15 cellular contexts compared by ENCODE assay signal in genomic region chr17:697682-698081, GRCh38. TPM values are rescaled to one million over a fixed set of nuclear protein-coding genes. Genes with fewer than 3 reads are reported as not detected.
DNase-seq lines count a peak whose midpoint lies in the region; ATAC-seq and TF ChIP-seq lines count a peak whose summit lies in the region.
"Had no signal": no experiment of that assay in that cellular context is flagged by ENCODE, and none has a peak within 500 bp of the region (broad histone marks: within the 10 kb centered on the region; RNA-seq: fewer than 3 reads in every experiment).

No MANE protein-coding gene starts in this region.

- peaks cover 65% of the 10 kb centered on the region for H3K36me3 Mint-ChIP-seq in dendritic cell treated with granulocyte-macrophage colony-stimulating factor and Interleukin-4, amounts not matched to agents 40 ng/mL and 50 ng/mL, for 4 days (ENCODE audit: low read depth)

- no peak overlapping the region for H3K9ac ChIP-seq in trophoblast cell (ENCODE audit: low read length)

- H3K9me3 ChIP-seq in HEK293 (ENCODE audit: control insufficient read depth, insufficient read depth, low read depth, low read length) (no peaks in the 10 kb centered on the region), trophoblast cell (ENCODE audit: insufficient read depth, low read depth, low read length) (no peaks in the 10 kb centered on the region)
- H3K9me3 ChIP-seq: Caco-2 had no signal

- no peaks in the 10 kb centered on the region for H3K9me3 Mint-ChIP-seq in dendritic cell treated with granulocyte-macrophage colony-stimulating factor and Interleukin-4, amounts not matched to agents 40 ng/mL and 50 ng/mL, for 4 days
- H3K9me3 Mint-ChIP-seq: CD4-positive, CD25-positive, alpha-beta regulatory T cell had no signal

- WGBS in trophoblast cell (ENCODE audit: extremely low coverage, insufficient coverage, insufficient read length): no CpG with 5 or more reads among the region's 8 CpGs

- H3K4ac ChIP-seq in trophoblast cell (ENCODE audit: low read depth, low read length): no peak overlapping the region

- H2BK12ac ChIP-seq in trophoblast cell (ENCODE audit: low read length): peak overlapping the region; percentile 72

- TF ChIP-seq CTCF in HEK293 (tag by site-specific recombination; IDR thresholded peaks at IDR 0.05): no peak

- peak overlapping the region; percentile 57 for H3K27ac Mint-ChIP-seq in dendritic cell treated with granulocyte-macrophage colony-stimulating factor and Interleukin-4, amounts not matched to agents 40 ng/mL and 50 ng/mL, for 4 days
- H3K27ac Mint-ChIP-seq: B cell; CD4-positive, CD25-positive, alpha-beta regulatory T cell had no signal

- POLR2A ChIA-PET in HEK293 (lab: Yijun Ruan, JAX): interaction anchor here (0.5 to 0.7 kb wide), 2 partner anchors 263 to 378 kb away, joined by 3 to 7 read pairs; no protein-coding TSS in a partner anchor

- H2AFZ ChIP-seq in trophoblast cell (ENCODE audit: insufficient read depth, low read length, poor library complexity): no peak overlapping the region

- no peaks in the 10 kb centered on the region for H3K4me1 ChIP-seq in HEK293 (ENCODE audit: control insufficient read depth, insufficient read depth, low read length)
- peaks cover 13 to 17% of the 10 kb centered on the region in 2 experiments for H3K4me1 ChIP-seq in trophoblast cell (ENCODE audit: control insufficient read depth in 1 of 2, insufficient read depth in 2 of 2, low read length in 2 of 2)
- H3K4me1 ChIP-seq: Caco-2 had no signal

- intact Hi-C loops in dendritic cell treated with granulocyte-macrophage colony-stimulating factor and Interleukin-4, amounts not matched to agents 40 ng/mL and 50 ng/mL, for 4 days (cut with micrococcal nuclease): loop anchor here (5.0 to 10.0 kb wide), 2 partner anchors 303 to 555 kb away; a partner anchor contains a TSS
- intact Hi-C loops in left cardiac atrium (cut with DNase I) (loop anchor here in 1 of 2 donors (5.0 kb wide), 1 partner anchor 285 kb away; a partner anchor contains a TSS), left ventricle myocardium superior (cut with micrococcal nuclease) (no loop called here)

- H3K27me3 Mint-ChIP-seq in dendritic cell treated with granulocyte-macrophage colony-stimulating factor and Interleukin-4, amounts not matched to agents 40 ng/mL and 50 ng/mL, for 4 days: no peaks in the 10 kb centered on the region
- H3K27me3 Mint-ChIP-seq: B cell; CD4-positive, CD25-positive, alpha-beta regulatory T cell had no signal

- no peak for ATAC-seq in HG02678 (IDR thresholded peaks at IDR 0.05; ENCODE audit: unreplicated experiment)
- no peak for ATAC-seq in left cardiac atrium
- no peak for ATAC-seq in left ventricle myocardium superior
- ATAC-seq: HCT116, HepG2 had no signal

- peak overlapping the region; percentile 78 for H2BK120ac ChIP-seq in trophoblast cell (ENCODE audit: insufficient read depth, low read length, poor library complexity)

- CTCF ChIA-PET in HEK293 (lab: Yijun Ruan, JAX): interaction anchor here (0.7 to 9.2 kb wide), 6 partner anchors 9 to 518 kb away, joined by 3 to 173 read pairs (median 18); a partner anchor contains a TSS

- no peak overlapping the region for H3K4me3 ChIP-seq in HEK293 (ENCODE audit: low read depth, low read length)
- no peak overlapping the region for H3K4me3 ChIP-seq in trophoblast cell (ENCODE audit: low read depth, low read length)

- H2BK5ac ChIP-seq in trophoblast cell (ENCODE audit: low read depth, low read length, poor library complexity): peak overlapping the region; percentile 6

- H3K18ac ChIP-seq in trophoblast cell (ENCODE audit: low read length): no peak overlapping the region

- DNase-seq in trophoblast cell (peak; percentile 95 to 98), left cardiac atrium (no peak), left ventricle myocardium superior (no peak)
- DNase-seq: C1 segment of cervical spinal cord; Caco-2; CD4-positive, CD25-positive, alpha-beta regulatory T cell; GOT3; H7 had no signal

- no peak overlapping the region for H3K14ac ChIP-seq in trophoblast cell (ENCODE audit: low read length)

- no peaks in the 10 kb centered on the region for H3K79me2 ChIP-seq in trophoblast cell (ENCODE audit: control insufficient read depth, insufficient read depth, low read length, poor library complexity)

- peaks cover 51 to 62% of the 10 kb centered on the region in 2 experiments for H3K36me3 ChIP-seq in HEK293 (ENCODE audit: control insufficient read depth in 2 of 2, insufficient read depth in 1 of 2, low read length in 2 of 2)
- H3K36me3 ChIP-seq in trophoblast cell (ENCODE audit: control insufficient read depth in 1 of 2, insufficient read depth in 2 of 2, low read length in 2 of 2): peaks cover 6 to 12% of the 10 kb centered on the region in 2 experiments

- H3K23ac ChIP-seq in trophoblast cell (ENCODE audit: low read length): no peak overlapping the region

- peak overlapping the region; percentile 57 for H4K91ac ChIP-seq in trophoblast cell (ENCODE audit: low read depth, low read length)

- H4K8ac ChIP-seq in trophoblast cell (ENCODE audit: low read depth, low read length): no peak overlapping the region

- H3K79me1 ChIP-seq in trophoblast cell (ENCODE audit: low read length): peaks cover 26% of the 10 kb centered on the region

- no peak overlapping the region for H4K12ac ChIP-seq in trophoblast cell (ENCODE audit: low read depth, low read length)

- no peaks in the 10 kb centered on the region for H3K27me3 ChIP-seq in trophoblast cell (ENCODE audit: insufficient read depth, low read length)

- H3K4me3 Mint-ChIP-seq in dendritic cell treated with granulocyte-macrophage colony-stimulating factor and Interleukin-4, amounts not matched to agents 40 ng/mL and 50 ng/mL, for 4 days: no peak overlapping the region
- H3K4me3 Mint-ChIP-seq: B cell; CD4-positive, CD25-positive, alpha-beta regulatory T cell had no signal

- H3K4me1 Mint-ChIP-seq in dendritic cell treated with granulocyte-macrophage colony-stimulating factor and Interleukin-4, amounts not matched to agents 40 ng/mL and 50 ng/mL, for 4 days (ENCODE audit: low read depth): peaks cover 21% of the 10 kb centered on the region
- H3K4me1 Mint-ChIP-seq: B cell had no signal

- H2AK5ac ChIP-seq in trophoblast cell (ENCODE audit: low read length): peak overlapping the region; percentile 41

- H3K27ac ChIP-seq in HEK293 (ENCODE audit: extremely low read depth, low read depth, low read length) (no peak overlapping the region), trophoblast cell (ENCODE audit: low read depth, low read length) (no peak overlapping the region)

- H3K4me2 ChIP-seq in trophoblast cell (ENCODE audit: low read length): no peak overlapping the region

TF ChIP-seq in HEK293, 187 proteins besides CTCF, POLR2A, EP300 and RAD21:
- TF ChIP-seq ZBTB17 (tag by site-specific recombination; IDR thresholded peaks at IDR 0.05) (0 out of 2 replicates have a peak, but pooled peaks have one; percentile 34), HOXD13 (CRISPR knock-in tag; IDR thresholded peaks at IDR 0.05; ENCODE audit: borderline replicate concordance) (no peak)

TF ChIP-seq in PFSK-1, 5 proteins besides CTCF, POLR2A, EP300 and RAD21:
- TF ChIP-seq POLR2AphosphoS5 (IDR thresholded peaks at IDR 0.05; ENCODE audit: low read depth, low read length) (no peak), FOXP2 (optimal IDR thresholded peaks at IDR 0.05; ENCODE audit: borderline replicate concordance, extremely low read depth, extremely low read length, insufficient read depth) (peak; percentile 28)

RNA-seq across cellular contexts. Expression of gene VPS53, which starts 17.0 kb away (rescaled TPM):
- polyA plus RNA-seq in PFSK-1 (2012; ENCODE audit: insufficient read length, low read depth): 45.7 TPM
- 18.8 and 19.3 TPM in 2 replicates for polyA plus RNA-seq in trophoblast cell (2013)
- total RNA-seq in left cardiac atrium (10 to 100 TPM; 39.7 to 61.9 TPM), left ventricle myocardium superior (35.4 TPM)

RNA-seq across cellular contexts. Expression of gene TLCD3A, which starts 34.7 kb away (rescaled TPM):
- polyA plus RNA-seq in PFSK-1 (2012; ENCODE audit: insufficient read length, low read depth): 106 TPM
- 26.9 and 27.7 TPM in 2 replicates for polyA plus RNA-seq in trophoblast cell (2013)
- total RNA-seq in left cardiac atrium (1 to 10 TPM; 4.8 to 8.3 TPM), left ventricle myocardium superior (2.3 TPM)

RNA-seq across cellular contexts. Expression of gene GEMIN4, which starts 54.4 kb away (rescaled TPM):
- 36.2 TPM for polyA plus RNA-seq in PFSK-1 (2012; ENCODE audit: insufficient read length, low read depth)
- polyA plus RNA-seq in trophoblast cell (2013): 16.2 and 17.2 TPM in 2 replicates
- total RNA-seq in left cardiac atrium (10 to 100 TPM; 11.8 to 15.4 TPM), left ventricle myocardium superior (14.1 TPM)

Comparison
In these comparisons a context has a peak if more than half of its experiments do, and no peak if none do; other contexts are left out.
1. DNase-seq: peak in trophoblast cell (2 of 2); none in left cardiac atrium (single experiment) and left ventricle myocardium superior (single experiment).